ENCODE assay signal across 25 cellular contexts in the genomic region with DNA sequence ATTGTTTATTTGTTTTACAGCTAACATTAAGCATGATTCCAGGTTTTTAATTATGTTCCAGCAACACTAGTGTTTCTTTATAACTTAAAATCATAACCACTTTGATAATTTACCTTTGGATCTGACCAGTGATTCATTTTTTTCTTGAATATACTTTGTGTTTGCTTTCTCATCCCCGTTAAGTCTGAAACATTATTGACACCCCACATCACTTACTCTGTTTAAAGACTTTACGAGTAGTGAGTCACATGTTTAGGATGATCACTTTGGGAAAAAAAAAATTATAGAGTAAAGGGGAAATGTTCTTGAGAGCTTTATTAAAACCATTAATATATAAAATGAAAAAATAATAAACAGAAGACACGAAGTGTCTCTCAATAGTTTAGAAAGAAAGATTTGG.
DNase-seq lines count a peak whose midpoint lies in the region; ATAC-seq, FAIRE-seq and TF ChIP-seq lines count a peak whose summit lies in the region.
"Had no signal": no experiment of that assay in that cellular context is flagged by ENCODE, and none has a peak within 500 bp of the region (broad histone marks: within the 10 kb centered on the region; RNA-seq: fewer than 3 reads in every experiment).

No MANE protein-coding gene starts in this region.

- POLR2A ChIA-PET in A549 (lab: Yijun Ruan, JAX) = no interaction called here
- POLR2A ChIA-PET in PC-3 (lab: Charles Lee; ENCODE audit: unreplicated experiment) = no interaction called here

- H3K4me1 Mint-ChIP-seq in GM23338 = peaks cover 21% of the 10 kb centered on the region

- H3K36me3 ChIP-seq in GM23338 (ENCODE audit: insufficient read depth) (no peaks in the 10 kb centered on the region), PC-3 (ENCODE audit: low read depth, low read length) (no peaks in the 10 kb centered on the region), hepatocyte (replicated peaks; ENCODE audit: insufficient read depth, low read depth) (no peaks in the 10 kb centered on the region)
- H3K36me3 ChIP-seq: BE2C had no signal

- H3K27me3 ChIP-seq in GM23338 (ENCODE audit: insufficient read depth) = no peaks in the 10 kb centered on the region
- no peaks in the 10 kb centered on the region for H3K27me3 ChIP-seq in PC-3 (ENCODE audit: low read length)
- H3K27me3 ChIP-seq in hepatocyte = no peaks in the 10 kb centered on the region
- H3K27me3 ChIP-seq: BE2C, BLaER1 had no signal

- H4K20me1 ChIP-seq in GM23338 (replicated peaks; ENCODE audit: insufficient read depth) = no peaks in the 10 kb centered on the region
- no peaks in the 10 kb centered on the region for H4K20me1 ChIP-seq in PC-3 (ENCODE audit: low read length)
- H4K20me1 ChIP-seq in hepatocyte (ENCODE audit: insufficient read depth, poor library complexity, severe bottlenecking) = no peaks in the 10 kb centered on the region
- H4K20me1 ChIP-seq: BLaER1 had no signal

- no peak for FAIRE-seq in A549 (lab: Jason Lieb, UNC)
- FAIRE-seq: D721Med, GM12878, GM12892, GM18507 had no signal

- peak overlapping the region; percentile 39; the same call in 2 of the 3 replicates for H3K4me2 ChIP-seq in A549
- H3K4me2 ChIP-seq in GM23338 = no peak overlapping the region
- peak overlapping the region; percentile 32 for H3K4me2 ChIP-seq in PC-3 (ENCODE audit: low read length)
- H3K4me2 ChIP-seq in hepatocyte = no peak overlapping the region
- H3K4me2 ChIP-seq: BLaER1 had no signal

- no peaks in the 10 kb centered on the region for H3F3A ChIP-seq in GM23338 (replicated peaks; ENCODE audit: low read depth)
- H3F3A ChIP-seq in PC-3 (ENCODE audit: low read length, unreplicated experiment) = no peaks in the 10 kb centered on the region

- peak overlapping the region; percentile 23; the same call in 1 of the 2 replicates for H3K9ac ChIP-seq in PC-3 (ENCODE audit: low read length)
- H3K9ac ChIP-seq: BLaER1 had no signal

- H3K9me2 ChIP-seq in GM23338 (ENCODE audit: insufficient read depth) (no peaks in the 10 kb centered on the region), PC-3 (replicated peaks; ENCODE audit: low read length) (no peaks in the 10 kb centered on the region), hepatocyte (replicated peaks; ENCODE audit: insufficient read depth) (no peaks in the 10 kb centered on the region)

- BruUV-seq in PC-3 (replicated peaks; lab: Mats Ljungman, UMichigan) = no TSS peak

- TF ChIP-seq RAD21 in A549 (conservative IDR thresholded peaks at IDR 0.05 in 1 of 2, IDR thresholded peaks at IDR 0.05 in 1 of 2) = no peak

- H3K4me3 ChIP-seq in A549 (no peak overlapping the region), GM23338 (no peak overlapping the region), PC-3 (ENCODE audit: low read length) (no peak overlapping the region), hepatocyte (no peak overlapping the region)
- H3K4me3 ChIP-seq: BLaER1, GM12878 had no signal

- 25% methylated on average over 3 of the region's 3 CpGs for WGBS in A549 (ENCODE audit: missing lambda C conversion rate)
- 62% methylated on average over 3 of the region's 3 CpGs for WGBS in hepatocyte (ENCODE audit: low lambda C conversion rate, missing lambda C conversion rate)

- CTCF ChIA-PET in A549 (lab: Yijun Ruan, JAX) (interaction anchor here (1.2 to 1.3 kb wide), 2 partner anchors 17 to 200 kb away, joined by 3 to 5 read pairs; no protein-coding TSS in a partner anchor), PC-3 (lab: Charles Lee) (interaction anchor here (0.6 kb wide), 1 partner anchor 25 kb away, joined by 5 read pairs; no protein-coding TSS in a partner anchor)

- H3K27ac ChIP-seq in A549 (no peak overlapping the region), GM23338 (ENCODE audit: low read depth) (0 out of 2 replicates have a peak overlapping the region, but pooled peaks have one; percentile 6), PC-3 (ENCODE audit: low read length) (peak overlapping the region; percentile 68), hepatocyte (no peak overlapping the region)
- H3K27ac ChIP-seq: 22Rv1, BLaER1 had no signal

- H3K36me3 Mint-ChIP-seq in GM23338 (ENCODE audit: low read depth) = no peaks in the 10 kb centered on the region; the same call in 2 of the 3 replicates
- H3K36me3 Mint-ChIP-seq: CD4-positive, CD25-positive, alpha-beta regulatory T cell had no signal

- H2AFZ ChIP-seq in GM23338 (no peak overlapping the region), PC-3 (ENCODE audit: low read length) (no peak overlapping the region), hepatocyte (no peak overlapping the region)

- H3K4me3 Mint-ChIP-seq in GM23338 = no peak overlapping the region
- H3K4me3 Mint-ChIP-seq: CD14-positive monocyte; CD4-positive, alpha-beta memory T cell; CD4-positive, CD25-positive, alpha-beta regulatory T cell; CD8-positive, alpha-beta memory T cell had no signal

- no peak for TF ChIP-seq EP300 in A549 (IDR thresholded peaks at IDR 0.05)

- H3K9me3 Mint-ChIP-seq in GM23338 = no peaks in the 10 kb centered on the region
- H3K9me3 Mint-ChIP-seq: CD14-positive monocyte; CD4-positive, alpha-beta memory T cell; CD4-positive, CD25-positive, alpha-beta regulatory T cell; CD8-positive, alpha-beta memory T cell had no signal

- no peak for TF ChIP-seq POLR2A in A549 (IDR thresholded peaks at IDR 0.05; ENCODE audit: low read length)

- TF ChIP-seq CTCF in A549 (IDR thresholded peaks at IDR 0.05) = no peak
- TF ChIP-seq CTCF in GM23338 (conservative IDR thresholded peaks at IDR 0.05; ENCODE audit: low read depth in 2 of 2) = no peak
- TF ChIP-seq CTCF in PC-3 (conservative IDR thresholded peaks at IDR 0.05; ENCODE audit: low read depth, low read length) = no peak
- TF ChIP-seq CTCF in hepatocyte (IDR thresholded peaks at IDR 0.05; ENCODE audit: poor library complexity) = no peak

- H3K4me1 ChIP-seq in A549 (peaks cover 29% of the 10 kb centered on the region), GM23338 (ENCODE audit: insufficient read depth) (peaks cover 18% of the 10 kb centered on the region), PC-3 (ENCODE audit: insufficient read depth, low read length) (peaks cover 28% of the 10 kb centered on the region), hepatocyte (ENCODE audit: insufficient read depth) (peaks cover 7% of the 10 kb centered on the region)

- H3K79me2 ChIP-seq in GM23338 (replicated peaks; ENCODE audit: insufficient read depth) (peaks cover 2% of the 10 kb centered on the region), PC-3 (ENCODE audit: low read length) (peaks cover 24% of the 10 kb centered on the region), hepatocyte (peaks cover 3% of the 10 kb centered on the region)

- ATAC-seq in A549 (no peak), GM23338 (no peak), PC-3 (no peak), HG03342 (IDR thresholded peaks at IDR 0.05; ENCODE audit: unreplicated experiment) (no peak)
- ATAC-seq: GM12878 had no signal

- peaks cover 9% of the 10 kb centered on the region for H3K27me3 Mint-ChIP-seq in GM23338 (ENCODE audit: insufficient read depth, low read depth, poor library complexity)
- H3K27me3 Mint-ChIP-seq: CD4-positive, alpha-beta memory T cell; CD8-positive, alpha-beta memory T cell had no signal

- DNase-seq in A549 (ENCODE audit: low read depth in 1 of 2, low spot score in 1 of 2) (no peak), ELR (ENCODE audit: low read depth) (peak; percentile 36), GM23338 (ENCODE audit: low spot score) (no peak), PC-3 (peak; percentile 63), NCI-H2107 (lab: John Stamatoyannopoulos, UW) (no peak), hepatocyte (ENCODE audit: low spot score) (no peak)
- DNase-seq: ACHN; BE2C; C1 segment of cervical spinal cord; Caco-2; Calu3; CD4-positive, alpha-beta memory T cell; CD4-positive, CD25-positive, alpha-beta regulatory T cell; CD8-positive, alpha-beta memory T cell; DMS79 treated with DMSO at 0.1 percent for 48 hours; EL; GDM1 had no signal

- intact Hi-C loops in PC-3 (cut with micrococcal nuclease) = loop anchor here (1.0 kb wide), 1 partner anchor 10 kb away; no protein-coding TSS in a partner anchor

- H3K9me3 ChIP-seq in A549 (no peaks in the 10 kb centered on the region), PC-3 (ENCODE audit: low read length) (no peaks in the 10 kb centered on the region), hepatocyte (ENCODE audit: low read depth) (no peaks in the 10 kb centered on the region)
- H3K9me3 ChIP-seq: BE2C, BLaER1, Caco-2 had no signal

- no peak overlapping the region for H3K27ac Mint-ChIP-seq in GM23338
- H3K27ac Mint-ChIP-seq: CD14-positive monocyte had no signal

TF ChIP-seq in A549, 52 proteins besides CTCF, POLR2A, EP300 and RAD21:
- TF ChIP-seq NPAS2 (CRISPR knock-in tag; IDR thresholded peaks at IDR 0.05; ENCODE audit: borderline replicate concordance) = no peak
- TF ChIP-seq FOSL2 (IDR thresholded peaks at IDR 0.05) = no peak
- TF ChIP-seq FOSL2 (CRISPR knock-in tag; IDR thresholded peaks at IDR 0.05) = peak; percentile 24; the same call in 1 of the 2 replicates
- TF ChIP-seq TP53 (CRISPR knock-in tag; IDR thresholded peaks at IDR 0.05) = no peak
- no peak for TF ChIP-seq MAZ (IDR thresholded peaks at IDR 0.05; ENCODE audit: borderline replicate concordance, low read depth, low read length)
- TF ChIP-seq CHD2 (IDR thresholded peaks at IDR 0.05; ENCODE audit: low read length, partially characterized antibody) = no peak

TF ChIP-seq in GM23338, 12 proteins besides CTCF, POLR2A, EP300 and RAD21 (continues in another document):
- TF ChIP-seq JUNB (IDR thresholded peaks at IDR 0.05; ENCODE audit: unreplicated experiment) = no peak

Comparison
In these comparisons a context has a peak if more than half of its experiments do, and no peak if none do; other contexts are left out.
1. DNase-seq: peak in ELR (single experiment) and PC-3 (single experiment); none in A549 (0 of 2), GM23338 (single experiment), NCI-H2107 (single experiment) and hepatocyte (single experiment).
2. H3K27ac ChIP-seq: peak in GM23338 (single experiment) and PC-3 (single experiment); none in A549 (0 of 2) and hepatocyte (single experiment).
3. H3K4me2 ChIP-seq: peak in A549 (single experiment) and PC-3 (single experiment); none in GM23338 (single experiment) and hepatocyte (single experiment).